ENCODE assay signal across 21 cellular contexts in the genomic region with DNA sequence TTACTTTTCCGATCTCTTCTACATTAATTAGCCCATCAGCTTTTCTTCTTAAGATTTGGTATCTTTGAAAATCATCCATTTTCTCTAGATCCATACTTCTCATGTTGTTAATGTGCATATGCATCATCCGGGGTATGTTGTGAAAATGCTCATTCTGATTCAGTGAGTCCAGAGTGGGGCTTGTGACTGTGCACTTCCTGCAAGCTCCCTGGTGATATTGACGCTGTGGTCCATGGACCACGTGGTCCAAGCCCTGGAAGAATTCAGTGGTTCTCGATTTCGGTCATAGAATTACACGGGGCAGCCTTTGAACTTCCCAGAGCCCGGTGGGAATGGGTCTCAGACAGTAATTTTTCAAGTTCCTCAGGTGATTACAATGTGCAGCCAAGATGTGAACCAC.
"Had no signal": no experiment of that assay in that cellular context is flagged by ENCODE, and none has a peak within 500 bp of the region (broad histone marks: within the 10 kb centered on the region; RNA-seq: fewer than 3 reads in every experiment).

No MANE protein-coding gene starts in this region.

- H3K27ac Mint-ChIP-seq: activated CD4-positive, alpha-beta memory T cell treated with anti-CD3 and anti-CD28 coated beads, Interleukin-2, amount 10 ng/mL, durations not matched to agents 7 days and 5 days; activated CD4-positive, alpha-beta T cell treated with anti-CD3 and anti-CD28 coated beads for 36 hours; activated naive CD4-positive, alpha-beta T cell treated with anti-CD3 and anti-CD28 coated beads, Interleukin-2, amount 50 U/mL, for 24 hours had no signal

- DNase-seq: activated CD4-positive, alpha-beta memory T cell treated with anti-CD3 and anti-CD28 coated beads, Interleukin-2, amount 10 ng/mL, durations not matched to agents 7 days and 5 days; activated CD4-positive, alpha-beta T cell treated with anti-CD3 and anti-CD28 coated beads for 36 hours; activated CD4-positive, alpha-beta T cell treated with anti-CD3 and anti-CD28 coated beads, Interleukin-2, amount 50 U/mL, for 1 hour; activated effector memory CD4-positive, alpha-beta T cell treated with Interleukin-2 at 50 U/mL for 16 hours; activated naive CD4-positive, alpha-beta T cell; activated T-cell treated with anti-CD3 and anti-CD28 coated beads for 4 hours; brain microvascular endothelial cell; MG63; NCI-H1048; NCI-H146; NCI-H1930; NCI-H2171; NCI-H2227 treated with DMSO at 0.1 percent for 48 hours; NCI-H526 treated with DMSO at 0.1 percent for 48 hours; NCI-H82; RPMI8226; SK-N-SH; T-helper 1 cell; WERI-Rb-1 had no signal

- H3K4me3 Mint-ChIP-seq: activated CD4-positive, alpha-beta memory T cell treated with anti-CD3 and anti-CD28 coated beads, Interleukin-2, amount 10 ng/mL, durations not matched to agents 7 days and 5 days; activated CD4-positive, alpha-beta T cell treated with anti-CD3 and anti-CD28 coated beads for 36 hours; activated naive CD4-positive, alpha-beta T cell treated with anti-CD3 and anti-CD28 coated beads, Interleukin-2, amount 50 U/mL, for 24 hours had no signal

- H3K9me3 Mint-ChIP-seq: activated CD4-positive, alpha-beta memory T cell treated with anti-CD3 and anti-CD28 coated beads, Interleukin-2, amount 10 ng/mL, durations not matched to agents 7 days and 5 days; activated naive CD4-positive, alpha-beta T cell treated with anti-CD3 and anti-CD28 coated beads, Interleukin-2, amount 50 U/mL, for 24 hours had no signal

- H3K4me1 Mint-ChIP-seq: activated CD4-positive, alpha-beta memory T cell treated with anti-CD3 and anti-CD28 coated beads, Interleukin-2, amount 10 ng/mL, durations not matched to agents 7 days and 5 days had no signal

- ATAC-seq: activated CD4-positive, alpha-beta T cell treated with anti-CD3 and anti-CD28 coated beads for 36 hours; Right ventricle myocardium inferior had no signal

- H3K27me3 Mint-ChIP-seq: activated CD4-positive, alpha-beta memory T cell treated with anti-CD3 and anti-CD28 coated beads, Interleukin-2, amount 10 ng/mL, durations not matched to agents 7 days and 5 days; activated CD4-positive, alpha-beta T cell treated with anti-CD3 and anti-CD28 coated beads for 36 hours; activated naive CD4-positive, alpha-beta T cell treated with anti-CD3 and anti-CD28 coated beads, Interleukin-2, amount 50 U/mL, for 24 hours had no signal
